13 cellular contexts compared by ENCODE assay signal in the genomic region with DNA sequence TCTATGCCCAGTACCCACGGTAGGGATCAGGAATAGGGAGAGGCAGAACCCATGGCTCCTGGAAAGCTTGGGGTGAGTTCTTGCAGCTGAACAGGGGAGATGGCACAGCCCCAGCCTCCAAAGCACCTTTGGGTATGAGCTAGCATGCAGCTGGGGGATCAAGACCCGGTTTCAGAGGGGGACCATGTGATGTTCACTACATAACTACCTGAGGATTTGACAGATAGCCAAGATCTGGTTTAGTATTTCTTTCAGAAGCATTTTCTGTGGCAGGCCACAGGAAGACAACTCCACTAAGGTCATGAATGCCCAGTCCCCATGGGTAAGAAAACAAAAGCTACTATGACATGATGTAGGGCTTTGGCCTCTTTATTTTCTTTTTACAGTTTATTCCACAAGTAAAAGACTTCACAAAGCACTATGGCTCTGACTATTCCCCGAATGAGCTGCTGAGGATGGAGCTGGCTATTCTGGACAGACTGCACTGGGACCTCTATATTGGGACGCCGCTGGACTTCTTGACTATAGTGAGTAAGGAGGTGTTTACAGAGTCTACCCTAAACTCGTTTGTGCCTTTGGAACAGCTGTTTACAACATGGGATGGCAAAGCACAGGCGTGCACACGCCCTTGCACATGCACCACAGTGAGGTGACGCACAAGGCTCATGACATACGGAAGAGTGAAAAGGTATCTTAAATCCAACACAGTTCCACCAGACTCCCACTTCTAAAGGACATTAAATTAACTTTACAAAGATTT. TPM values are rescaled to one million over a fixed set of nuclear protein-coding genes. Genes with fewer than 3 reads are reported as not detected.
DNase-seq lines count a peak whose midpoint lies in the region; ATAC-seq, FAIRE-seq and TF ChIP-seq lines count a peak whose summit lies in the region.
"Had no signal": no experiment of that assay in that cellular context is flagged by ENCODE, and none has a peak within 500 bp of the region (broad histone marks: within the 10 kb centered on the region; RNA-seq: fewer than 3 reads in every experiment).

No MANE protein-coding gene starts in this region.

- ATAC-seq in Right ventricle myocardium inferior (no peak), HG02571 (IDR thresholded peaks at IDR 0.05; ENCODE audit: unreplicated experiment) (peak; percentile 30), right lobe of liver (no peak)

- H3K27me3 ChIP-seq in right lobe of liver = peaks cover 0 to 11% of the 10 kb centered on the region in 2 donors
- H3K27me3 ChIP-seq in uterus = peaks cover 11 to 15% of the 10 kb centered on the region in 2 donors

- H3K9me3 ChIP-seq in right lobe of liver (no peaks in the 10 kb centered on the region), uterus (no peaks in the 10 kb centered on the region)
- H3K9me3 ChIP-seq: tibial artery had no signal

- 73% methylated on average over 6 of the region's 10 CpGs for WGBS in right lobe of liver (ENCODE audit: insufficient coverage, low coverage, low lambda C conversion rate, missing lambda C conversion rate)

- FAIRE-seq in urothelium cell line (lab: Jason Lieb, UNC) = no peak

- no peak overlapping the region for H3K27ac ChIP-seq in right lobe of liver
- no peak overlapping the region for H3K27ac ChIP-seq in uterus
- H3K27ac ChIP-seq: BLaER1, tibial artery had no signal

- DNase-seq in Right ventricle myocardium inferior (ENCODE audit: missing footprints) (peak; percentile 33), cardiac septum (ENCODE audit: low spot score) (no peak), RPMI8226 (peak; percentile 24), urothelium cell line (ENCODE audit: low spot score) (peak; percentile 3), right lobe of liver (no peak), uterus (no peak), retina (no peak)
- DNase-seq: NCI-H1105 treated with DMSO at 0.1 percent for 48 hours; NCI-H748 treated with DMSO at 0.1 percent for 48 hours; stimulated activated CD4-positive, alpha-beta T cell treated with anti-CD3 and anti-CD28 coated beads, Interleukin-2, amount 100 ng/mL, for 48 hours had no signal

- TF ChIP-seq CTCF in right lobe of liver (IDR thresholded peaks at IDR 0.05) (no peak), uterus (IDR thresholded peaks at IDR 0.05) (no peak)

- H3K4me1 ChIP-seq in right lobe of liver (peaks cover 0 to 5% (median 0%) of the 10 kb centered on the region in 4 donors), uterus (no peaks in the 10 kb centered on the region)
- H3K4me1 ChIP-seq: BLaER1 had no signal

- TF ChIP-seq POLR2A in right lobe of liver (IDR thresholded peaks at IDR 0.05) = no peak
- TF ChIP-seq POLR2A in uterus (IDR thresholded peaks at IDR 0.05) = no peak

- H3K36me3 ChIP-seq in right lobe of liver (no peaks in the 10 kb centered on the region), uterus (no peaks in the 10 kb centered on the region)
- H3K36me3 ChIP-seq: tibial artery had no signal

- H3K4me3 ChIP-seq in right lobe of liver (no peak overlapping the region), uterus (no peak overlapping the region)
- H3K4me3 ChIP-seq: BLaER1, tibial artery had no signal

- intact Hi-C loops in Right ventricle myocardium inferior (cut with DNase I) = no loop called here
- intact Hi-C loops in cardiac septum (cut with DNase I) = no loop called here
- intact Hi-C loops in right lobe of liver (cut with DNase I) = loop anchor here in 1 of 2 donors (10.0 kb wide), 1 partner anchor 64 kb away; the partner anchor contains the start of gene SOWAHA
- intact Hi-C loops in uterus (cut with DNase I; ENCODE audit: low total_unique reads) = no loop called here

RNA-seq across cellular contexts. Expression of gene CCNI2, which starts 3.4 kb away (rescaled TPM):
- 0.16 TPM for total RNA-seq in Right ventricle myocardium inferior
- total RNA-seq in cardiac septum = not detected
- total RNA-seq in right lobe of liver = under 1 TPM in 1 of 6 experiments, not detected in 5; 0.11 TPM
- not detected for total RNA-seq in uterus

RNA-seq across cellular contexts. Expression of gene KIF3A, which starts 13.3 kb away (rescaled TPM):
- total RNA-seq in Right ventricle myocardium inferior = 10.2 TPM
- total RNA-seq in cardiac septum = 10.9 TPM
- total RNA-seq in right lobe of liver = 1 to 10 TPM; 1.3 to 4.2 (median 2.1) TPM
- total RNA-seq in uterus = 100 to 1,000 TPM in 1 of 4 donors, 10 to 100 TPM in 2, 1 to 10 TPM in 1; 5.9 to 203 (median 19.5) TPM

RNA-seq across cellular contexts. Expression of gene SEPTIN8, which starts 26.4 kb away (rescaled TPM):
- total RNA-seq in Right ventricle myocardium inferior (28.5 TPM), cardiac septum (45.2 TPM), right lobe of liver (10 to 100 TPM in 5 of 6 experiments, 1 to 10 TPM in 1; 8.0 to 15.9 (median 13.3) TPM), uterus (10 to 100 TPM; 17.7 to 49.4 (median 36.4) TPM)

Comparison
In these comparisons a context has a peak if more than half of its experiments do, and no peak if none do; other contexts are left out.
1. DNase-seq: peak in Right ventricle myocardium inferior (single experiment), RPMI8226 (single experiment) and urothelium cell line (single experiment); none in cardiac septum (single experiment), right lobe of liver (0 of 3), uterus (0 of 2) and retina (single experiment).